11 cellular contexts compared by ENCODE assay signal in genomic region chr1:101356604-101357443, GRCh38.
DNase-seq lines count a peak whose midpoint lies in the region; ATAC-seq, FAIRE-seq and TF ChIP-seq lines count a peak whose summit lies in the region.
"Had no signal": no experiment of that assay in that cellular context is flagged by ENCODE, and none has a peak within 500 bp of the region (broad histone marks: within the 10 kb centered on the region; RNA-seq: fewer than 3 reads in every experiment).

No MANE protein-coding gene starts in this region.

- in situ Hi-C loops in GM12878 (cut with MboI) = loop anchor here (5.0 kb wide), 1 partner anchor 45 kb away; no protein-coding TSS in a partner anchor

- no peak for TF ChIP-seq CTCF in GM12878 (IDR thresholded peaks at IDR 0.05 in 2 of 3, conservative IDR thresholded peaks at IDR 0.05 in 1 of 3; ENCODE audit: control insufficient read depth in 2 of 3, extremely low read depth in 1 of 3, insufficient read depth in 1 of 3, low read depth in 3 of 3, low read length in 3 of 3)

- intact Hi-C loops in GM12878 (cut with micrococcal nuclease; ENCODE audit: unreplicated experiment) = loop anchor here (1.0 to 5.0 kb wide), 9 partner anchors 32 to 436 kb away; partner anchors contain the start of gene S1PR1

- TF ChIP-seq POLR2A in GM18505 (IDR thresholded peaks at IDR 0.05; ENCODE audit: borderline replicate concordance, extremely low read depth, insufficient read depth, insufficient read length) (no peak), GM12878 (IDR thresholded peaks at IDR 0.05; ENCODE audit: low read depth, low read length) (no peak)

- no peak for TF ChIP-seq EP300 in GM12878 (IDR thresholded peaks at IDR 0.05; ENCODE audit: borderline replicate concordance in 1 of 2, control insufficient read depth in 1 of 2, low read depth in 2 of 2, low read length in 2 of 2)

- peaks cover 2% of the 10 kb centered on the region; the same call in 2 of the 3 replicates for H3K9me3 ChIP-seq in GM12878 (replicated peaks; ENCODE audit: control insufficient read depth, insufficient read depth, low read length)
- H3K9me3 ChIP-seq: BE2C, vagina had no signal

- peak overlapping the region; percentile 82 for H2AFZ ChIP-seq in GM12878 (ENCODE audit: control insufficient read depth, low read depth, low read length)

- H3K9ac ChIP-seq in GM12878 (ENCODE audit: control insufficient read depth, insufficient read depth, low read length) = peak overlapping the region; percentile 51

- FAIRE-seq in GM12878 (lab: Jason Lieb, UNC) (no peak), urothelium cell line (lab: Jason Lieb, UNC) (no peak)

- H3K4me2 ChIP-seq in GM12878 (ENCODE audit: control insufficient read depth, insufficient read depth) = peak overlapping the region; percentile 26

- POLR2A ChIA-PET in GM12878 (lab: Charles Lee) = interaction anchor here (0.6 to 2.9 kb wide), 11 partner anchors 15 to 1712 kb away, joined by 3 to 23 read pairs (median 7); no protein-coding TSS in a partner anchor

- H3K4me3 ChIP-seq in GM12878 = no peak overlapping the region
- H3K4me3 ChIP-seq: vagina had no signal

- peaks cover 7% of the 10 kb centered on the region; the same call in 1 of the 2 replicates for H3K4me1 ChIP-seq in GM12878 (ENCODE audit: control insufficient read depth, insufficient read depth, low read length)
- H3K4me1 ChIP-seq: vagina had no signal

- H3K27me3 ChIP-seq in GM12878 (replicated peaks in 1 of 2; ENCODE audit: control insufficient read depth in 2 of 2, insufficient read depth in 2 of 2, low read length in 1 of 2) = no peaks in the 10 kb centered on the region
- H3K27me3 ChIP-seq: BE2C, vagina had no signal

- no peaks in the 10 kb centered on the region for H4K20me1 ChIP-seq in GM12878 (ENCODE audit: control insufficient read depth, insufficient read depth)

- SMC1A ChIA-PET in GM12878 (lab: Charles Lee; ENCODE audit: uncharacterized antibody, unreplicated experiment) = interaction anchor here (0.9 to 3.8 kb wide), 23 partner anchors 10 to 434 kb away, joined by 3 to 113 read pairs (median 10); no protein-coding TSS in a partner anchor

- RAD21 ChIA-PET in GM12878 (lab: Charles Lee; ENCODE audit: unreplicated experiment) = interaction anchor here (0.9 to 3.6 kb wide), 26 partner anchors 11 to 450 kb away, joined by 3 to 181 read pairs (median 6); no protein-coding TSS in a partner anchor

- no TSS peak for BruUV-seq in GM12878 (replicated peaks; lab: Mats Ljungman, UMichigan)

- CTCF ChIA-PET in GM12878 (lab: Yijun Ruan, JAX) = interaction anchor here (0.7 to 3.8 kb wide), 34 partner anchors 9 to 440 kb away, joined by 3 to 110 read pairs (median 12); no protein-coding TSS in a partner anchor

- no peaks in the 10 kb centered on the region for H3K79me2 ChIP-seq in GM12878 (ENCODE audit: control insufficient read depth, insufficient read depth, low read length)

- peak overlapping the region; percentile 75 for H3K27ac ChIP-seq in GM12878 (ENCODE audit: control insufficient read depth, insufficient read depth)
- H3K27ac ChIP-seq: vagina had no signal

- WGBS in GM12878 (ENCODE audit: insufficient coverage, insufficient replicate concordance, low lambda C conversion rate, missing lambda C conversion rate) = 51% methylated on average over 5 of the region's 5 CpGs

- DNase-seq in GM12878 (ENCODE audit: low read depth, low spot score) (no peak), pons (ENCODE audit: low spot score) (no peak), urothelium cell line (ENCODE audit: low spot score) (no peak), SW 1271 (lab: John Stamatoyannopoulos, UW) (no peak)
- DNase-seq: GOT3 had no signal

- ATAC-seq in GM18505 (IDR thresholded peaks at IDR 0.05; ENCODE audit: unreplicated experiment) = peak; percentile 27
- peak; percentile 6 for ATAC-seq in GM21360 (IDR thresholded peaks at IDR 0.05; ENCODE audit: unreplicated experiment)
- peak; percentile 36 for ATAC-seq in HG03064 (IDR thresholded peaks at IDR 0.05; ENCODE audit: low read depth, unreplicated experiment)
- ATAC-seq in GM12878 = peak; percentile 62
- ATAC-seq in GM21786 (IDR thresholded peaks at IDR 0.05; ENCODE audit: unreplicated experiment) = no peak

- H3K36me3 ChIP-seq in GM12878 (ENCODE audit: control insufficient read depth in 2 of 2, insufficient read depth in 2 of 2, low read length in 1 of 2) = no peaks in the 10 kb centered on the region
- H3K36me3 ChIP-seq: BE2C, vagina had no signal

- no peak for TF ChIP-seq RAD21 in GM12878 (IDR thresholded peaks at IDR 0.05; ENCODE audit: insufficient read depth, low read depth, low read length)

TF ChIP-seq in GM12878, 131 proteins besides CTCF, POLR2A, EP300 and RAD21 (continues in another document):
- TF ChIP-seq IKZF1 (conservative IDR thresholded peaks at IDR 0.05) (peak; percentile 77), RUNX3 (IDR thresholded peaks at IDR 0.05; ENCODE audit: low read length) (peak; percentile 86), MYB (IDR thresholded peaks at IDR 0.05; ENCODE audit: borderline replicate concordance, low read depth, low read length) (no peak), CUX1 (IDR thresholded peaks at IDR 0.05; ENCODE audit: insufficient replicate concordance, low read depth, low read length) (no peak), E2F8 (IDR thresholded peaks at IDR 0.05; ENCODE audit: low read depth, partially characterized antibody) (no peak), MTA2 (IDR thresholded peaks at IDR 0.05; ENCODE audit: low read depth) (peak; percentile 72), JUNB (IDR thresholded peaks at IDR 0.05) (peak; percentile 71), POLR2AphosphoS2 (IDR thresholded peaks at IDR 0.05; ENCODE audit: low read depth, low read length) (no peak), ZNF24 (IDR thresholded peaks at IDR 0.05) (0 out of 2 replicates have a peak, but pooled peaks have one; percentile 16), MXI1 (IDR thresholded peaks at IDR 0.05; ENCODE audit: low read depth, low read length) (no peak), RB1 (IDR thresholded peaks at IDR 0.05; ENCODE audit: borderline replicate concordance) (no peak), RCOR1 (conservative IDR thresholded peaks at IDR 0.05; ENCODE audit: low read depth, low read length) (no peak)
